8 cellular contexts compared by ENCODE assay signal in the genomic region with DNA sequence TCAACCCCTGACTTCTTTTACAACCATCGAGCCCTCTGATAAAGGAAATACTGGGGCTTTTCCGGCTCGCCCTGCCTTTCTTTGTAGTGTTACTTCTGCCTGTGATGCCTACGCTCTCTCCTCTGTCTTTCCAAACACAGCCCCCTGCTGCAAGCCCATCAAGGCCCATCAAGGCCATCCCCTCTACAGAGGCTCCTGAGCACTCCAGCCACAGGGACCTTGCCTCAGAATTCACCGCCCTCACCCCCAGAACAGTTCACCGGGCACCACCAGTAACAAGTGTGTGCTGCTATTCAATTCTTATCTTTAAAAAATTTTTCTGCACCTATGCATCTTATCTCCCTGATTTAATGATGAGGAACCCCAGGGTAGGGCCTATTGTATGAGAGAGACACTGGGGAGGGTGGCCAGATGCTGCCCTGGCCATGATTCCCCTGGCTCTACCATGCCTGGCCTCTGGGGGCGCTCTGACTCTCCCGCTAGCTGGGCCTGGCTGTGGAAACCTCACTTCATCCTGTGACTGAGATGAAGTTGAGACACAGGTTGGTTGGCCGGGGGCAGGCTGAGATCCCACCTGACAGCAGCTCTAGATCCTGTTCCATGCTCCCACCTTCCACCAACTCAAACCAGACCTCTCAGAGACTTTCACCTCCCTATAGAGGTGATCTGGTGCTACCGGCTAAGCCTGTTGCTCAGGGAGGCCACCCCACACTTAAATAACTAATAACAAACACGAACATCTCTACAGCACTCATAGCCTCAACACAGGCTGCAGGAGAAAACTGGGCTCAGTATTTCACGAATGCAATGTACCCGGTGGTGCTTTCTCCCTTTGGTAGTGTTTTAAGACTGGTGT. TPM values are rescaled to one million over a fixed set of nuclear protein-coding genes. Genes with fewer than 3 reads are reported as not detected.
A peak's percentile ranks its signal among the peaks of the same experiment; 100 is the strongest.
DNase-seq lines count a peak whose midpoint lies in the region; ATAC-seq and TF ChIP-seq lines count a peak whose summit lies in the region.

No MANE protein-coding gene starts in this region.

- H3K4me3 ChIP-seq in cardiac muscle cell: no peak overlapping the region

- H3K27ac ChIP-seq in cardiac muscle cell: no peak overlapping the region

- peak; percentile 39 to 44 for DNase-seq in activated CD4-positive, alpha-beta T cell treated with anti-CD3 and anti-CD28 coated beads for 24 hours (ENCODE audit: low read depth in 2 of 2)
- no peak for DNase-seq in activated CD4-positive, alpha-beta T cell treated with anti-CD3 and anti-CD28 coated beads for 1 hour
- DNase-seq in LHCN-M2 (ENCODE audit: low read depth): peak; percentile 4
- peak; percentile 82 for DNase-seq in activated CD8-positive, alpha-beta memory T cell treated with anti-CD3 and anti-CD28 coated beads, Interleukin-2, amount 50 U/mL, for 48 hours
- peak; percentile 14 to 55 for DNase-seq in cardiac muscle cell (ENCODE audit: low read depth in 1 of 2, low spot score in 1 of 2)
- DNase-seq in stimulated activated CD4-positive, alpha-beta T cell treated with anti-CD3 and anti-CD28 coated beads, Interleukin-2, amount 100 ng/mL, for 48 hours: peak; percentile 50 to 59

- H3K36me3 ChIP-seq in cardiac muscle cell: no peaks in the 10 kb centered on the region

- no peaks in the 10 kb centered on the region for H3K9me3 ChIP-seq in cardiac muscle cell (ENCODE audit: low read depth)

- ATAC-seq in GM19351 (IDR thresholded peaks at IDR 0.05; ENCODE audit: unreplicated experiment) (no peak), HG02970 (IDR thresholded peaks at IDR 0.05; ENCODE audit: low FRiP score, unreplicated experiment) (no peak)

- no peaks in the 10 kb centered on the region for H3K4me1 ChIP-seq in cardiac muscle cell (ENCODE audit: low read depth)

- TF ChIP-seq CTCF in cardiac muscle cell (IDR thresholded peaks at IDR 0.05; ENCODE audit: low read depth, low read length): peak; percentile 71

- H3K27me3 ChIP-seq in cardiac muscle cell: peaks cover 24% of the 10 kb centered on the region

RNA-seq across cellular contexts. Expression of gene GLP1R, which starts 19.2 kb away (rescaled TPM):
- total RNA-seq in LHCN-M2 (2014; rRNA removed) (not detected in 2 replicates), cardiac muscle cell (0.11 and 0.12 TPM in 2 replicates)
- not detected for polyA plus RNA-seq in LHCN-M2 (2012)
- 0.37 and 0.43 TPM in 2 replicates for polyA plus RNA-seq in cardiac muscle cell
